In the genomic region with DNA sequence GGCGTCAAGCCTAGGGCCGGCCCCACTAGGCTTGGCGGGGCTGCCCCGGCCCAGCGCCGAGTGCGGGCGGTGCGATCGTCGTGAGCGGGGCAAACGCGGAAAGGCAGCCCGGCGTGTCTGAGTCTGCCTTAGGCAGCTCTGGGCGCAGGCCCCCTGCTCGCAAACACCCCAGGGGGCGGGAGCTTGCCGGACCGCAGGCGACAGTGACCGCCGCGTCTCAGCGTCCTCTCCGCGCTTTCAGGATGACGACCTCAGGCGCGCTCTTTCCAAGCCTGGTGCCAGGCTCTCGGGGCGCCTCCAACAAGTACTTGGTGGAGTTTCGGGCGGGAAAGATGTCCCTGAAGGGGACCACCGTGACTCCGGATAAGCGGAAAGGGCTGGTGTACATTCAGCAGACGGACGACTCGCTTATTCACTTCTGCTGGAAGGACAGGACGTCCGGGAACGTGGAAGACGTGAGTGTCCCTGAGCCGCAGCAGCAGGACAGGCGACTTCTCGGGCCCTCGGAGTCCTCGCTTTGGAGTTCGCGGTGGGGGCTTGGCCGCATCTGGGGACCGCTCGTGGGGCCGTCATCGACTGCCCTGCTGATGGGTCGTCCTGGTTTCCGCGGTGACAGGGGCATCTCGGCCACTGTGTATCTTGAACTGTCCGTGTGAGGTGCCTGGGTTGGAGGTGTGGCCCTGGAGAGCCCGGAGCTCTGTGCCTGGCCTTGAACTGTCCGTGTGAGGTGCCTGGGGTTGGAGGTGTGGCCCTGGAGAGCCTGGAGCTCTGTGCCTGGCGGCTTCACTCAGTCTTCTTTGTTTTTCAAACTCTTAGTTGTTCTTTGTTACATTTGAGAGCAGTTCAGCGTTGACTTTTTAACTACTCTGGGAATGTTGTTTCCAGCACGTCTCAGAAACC, we compare ENCODE assay signal across 8 cellular contexts. TPM values are rescaled to one million over a fixed set of nuclear protein-coding genes. Genes with fewer than 3 reads are reported as not detected.
DNase-seq lines count a peak whose midpoint lies in the region; ATAC-seq and TF ChIP-seq lines count a peak whose summit lies in the region.

No MANE protein-coding gene starts in this region.

- H3K4me2 ChIP-seq in BLaER1 = peak overlapping the region; percentile 98

- peaks cover 56% of the 10 kb centered on the region for H4K20me1 ChIP-seq in BLaER1

- H3K4me1 ChIP-seq in BLaER1 (peaks cover 32% of the 10 kb centered on the region), lung (ENCODE audit: control insufficient read depth in 2 of 2, insufficient read depth in 2 of 2, low read length in 2 of 2) (peaks cover 8 to 14% of the 10 kb centered on the region in 2 donors), upper lobe of left lung (peaks cover 22 to 41% (median 26%) of the 10 kb centered on the region in 4 donors)

- DNase-seq in OCI-M1 (lab: John Stamatoyannopoulos, UW) = peak; percentile 31
- peak; percentile 32 for DNase-seq in choroid plexus epithelial cell (ENCODE audit: low read depth)
- DNase-seq in lung (ENCODE audit: low spot score) = no peak
- peak in 1 of 2 donors; percentile 79 for DNase-seq in upper lobe of left lung

- H3K36me3 ChIP-seq in BLaER1 (peaks cover 48% of the 10 kb centered on the region), lung (ENCODE audit: control insufficient read depth in 2 of 2, insufficient read depth in 2 of 2, low read length in 2 of 2) (peaks cover 12 to 49% of the 10 kb centered on the region in 2 donors), upper lobe of left lung (peaks cover 27 to 49% (median 38%) of the 10 kb centered on the region in 4 donors)

- WGBS in lung, 2 donors = 4 to 7% methylated on average over 52 to 67 of the region's 67 CpGs
- WGBS in upper lobe of left lung, 2 donors = 4 to 25% methylated on average over 5 to 36 of the region's 67 CpGs

- peak overlapping the region; percentile 90 for H3K27ac ChIP-seq in BLaER1
- peak overlapping the region; percentile 75 to 87 for H3K27ac ChIP-seq in lung (ENCODE audit: low read depth in 1 of 2, low read length in 1 of 2)
- peak overlapping the region; percentile 97 to 99 (median 98) for H3K27ac ChIP-seq in upper lobe of left lung

- TF ChIP-seq EP300 in upper lobe of left lung (IDR thresholded peaks at IDR 0.05) = no peak

- H3K27me3 ChIP-seq in BLaER1 = no peaks in the 10 kb centered on the region
- no peaks in the 10 kb centered on the region for H3K27me3 ChIP-seq in lung (ENCODE audit: control insufficient read depth, insufficient read depth)
- no peaks in the 10 kb centered on the region for H3K27me3 ChIP-seq in upper lobe of left lung

- H3K9me3 ChIP-seq in BLaER1 (no peaks in the 10 kb centered on the region), lung (ENCODE audit: control insufficient read depth in 2 of 2, insufficient read depth in 1 of 2, low read length in 1 of 2) (no peaks in the 10 kb centered on the region), upper lobe of left lung (no peaks in the 10 kb centered on the region)

- no peak for TF ChIP-seq POLR2A in upper lobe of left lung (IDR thresholded peaks at IDR 0.05)

- peak; percentile 0 for ATAC-seq in GM21367 (IDR thresholded peaks at IDR 0.05; ENCODE audit: unreplicated experiment)
- ATAC-seq in lung (ENCODE audit: insufficient read depth, low FRiP score) = no peak
- ATAC-seq in upper lobe of left lung (ENCODE audit: low FRiP score in 2 of 2) = peak in 1 of 2 donors; percentile 2
- no peak for ATAC-seq in GM18519 (IDR thresholded peaks at IDR 0.05; ENCODE audit: low FRiP score, unreplicated experiment)
- ATAC-seq in GM19324 (IDR thresholded peaks at IDR 0.05; ENCODE audit: low FRiP score, unreplicated experiment) = no peak

- H3K4me3 ChIP-seq in BLaER1 (peak overlapping the region; percentile 82), choroid plexus epithelial cell (ENCODE audit: low read depth, low read length) (peak overlapping the region; percentile 89), lung (peak overlapping the region; percentile 89), upper lobe of left lung (peak overlapping the region; percentile 56 to 99 (median 90))

- no peak for TF ChIP-seq CTCF in choroid plexus epithelial cell (conservative IDR thresholded peaks at IDR 0.05; ENCODE audit: low read depth, low read length)
- TF ChIP-seq CTCF in lung (IDR thresholded peaks at IDR 0.05; ENCODE audit: control extremely low read depth, extremely low read depth) = no peak
- no peak for TF ChIP-seq CTCF in upper lobe of left lung (IDR thresholded peaks at IDR 0.05)

- peak overlapping the region; percentile 92 for H3K9ac ChIP-seq in BLaER1

RNA-seq across cellular contexts. Expression of a gene that starts 0.8 kb away (rescaled TPM):
- 100 to 1,000 TPM in 1 of 2 donors, 10 to 100 TPM in 1; 43.1 to 104 TPM for total RNA-seq in lung
- 100 to 1,000 TPM; 108 to 140 TPM for polyA plus RNA-seq in lung
- 100 to 1,000 TPM in 2 of 6 donors, 10 to 100 TPM in 4; 57.6 to 158 (median 91.6) TPM for total RNA-seq in upper lobe of left lung
